1 cellular context compared by ENCODE assay signal in the genomic region with DNA sequence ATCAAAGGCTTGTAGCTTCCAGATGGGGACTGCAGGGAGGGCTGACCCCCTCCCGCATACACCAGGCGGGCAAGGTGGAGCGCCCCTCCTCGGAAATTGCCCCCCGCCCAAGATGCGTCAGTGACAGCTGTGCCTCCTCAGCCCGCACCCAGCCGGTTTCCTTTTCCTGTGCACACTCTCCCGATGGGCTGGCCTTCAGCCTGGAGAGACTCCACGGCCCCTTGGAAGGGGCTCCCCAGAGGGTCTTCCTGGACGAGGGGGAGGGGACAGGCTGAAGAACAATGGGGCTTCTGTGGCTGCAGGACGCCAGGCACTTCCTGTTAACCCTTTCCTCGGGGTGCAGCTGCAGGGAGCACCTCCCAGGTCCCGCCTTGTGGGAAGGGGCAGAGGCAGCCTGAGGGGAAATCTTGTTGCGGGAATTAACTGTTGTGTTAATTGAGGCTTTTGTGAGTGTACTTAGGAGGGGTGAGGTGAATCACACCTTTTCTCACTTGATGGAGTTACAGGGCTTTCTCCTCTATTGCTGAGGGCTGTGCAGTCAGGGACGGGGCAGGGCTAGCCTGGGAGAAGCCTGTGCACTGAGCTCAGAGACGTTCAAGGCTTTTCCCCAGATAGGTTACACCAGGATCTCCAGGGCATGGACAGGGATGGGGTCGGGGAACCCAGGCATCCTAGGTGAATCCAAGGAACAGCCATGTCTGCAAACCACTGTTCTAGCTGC.
TF ChIP-seq lines count a peak whose summit lies in the region.

No MANE protein-coding gene starts in this region.

TF ChIP-seq in K562, 482 proteins besides CTCF, POLR2A, EP300 and RAD21 (continued from another document and continues in another):
- TF ChIP-seq, protein P1, sequence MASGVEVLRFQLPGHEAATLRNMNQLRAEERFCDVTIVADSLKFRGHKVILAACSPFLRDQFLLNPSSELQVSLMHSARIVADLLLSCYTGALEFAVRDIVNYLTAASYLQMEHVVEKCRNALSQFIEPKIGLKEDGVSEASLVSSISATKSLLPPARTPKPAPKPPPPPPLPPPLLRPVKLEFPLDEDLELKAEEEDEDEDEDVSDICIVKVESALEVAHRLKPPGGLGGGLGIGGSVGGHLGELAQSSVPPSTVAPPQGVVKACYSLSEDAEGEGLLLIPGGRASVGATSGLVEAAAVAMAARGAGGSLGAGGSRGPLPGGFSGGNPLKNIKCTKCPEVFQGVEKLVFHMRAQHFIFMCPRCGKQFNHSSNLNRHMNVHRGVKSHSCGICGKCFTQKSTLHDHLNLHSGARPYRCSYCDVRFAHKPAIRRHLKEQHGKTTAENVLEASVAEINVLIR (CRISPR knock-in tag; IDR thresholded peaks at IDR 0.05), result no peak
- no peak for TF ChIP-seq ZFP30 (CRISPR knock-in tag; IDR thresholded peaks at IDR 0.05; ENCODE audit: borderline replicate concordance)
- TF ChIP-seq, protein P2, sequence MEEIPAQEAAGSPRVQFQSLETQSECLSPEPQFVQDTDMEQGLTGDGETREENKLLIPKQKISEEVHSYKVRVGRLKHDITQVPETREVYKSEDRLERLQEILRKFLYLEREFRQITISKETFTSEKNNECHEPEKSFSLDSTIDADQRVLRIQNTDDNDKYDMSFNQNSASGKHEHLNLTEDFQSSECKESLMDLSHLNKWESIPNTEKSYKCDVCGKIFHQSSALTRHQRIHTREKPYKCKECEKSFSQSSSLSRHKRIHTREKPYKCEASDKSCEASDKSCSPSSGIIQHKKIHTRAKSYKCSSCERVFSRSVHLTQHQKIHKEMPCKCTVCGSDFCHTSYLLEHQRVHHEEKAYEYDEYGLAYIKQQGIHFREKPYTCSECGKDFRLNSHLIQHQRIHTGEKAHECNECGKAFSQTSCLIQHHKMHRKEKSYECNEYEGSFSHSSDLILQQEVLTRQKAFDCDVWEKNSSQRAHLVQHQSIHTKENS (CRISPR knock-in tag; IDR thresholded peaks at IDR 0.05), result no peak
- TF ChIP-seq, protein P3, sequence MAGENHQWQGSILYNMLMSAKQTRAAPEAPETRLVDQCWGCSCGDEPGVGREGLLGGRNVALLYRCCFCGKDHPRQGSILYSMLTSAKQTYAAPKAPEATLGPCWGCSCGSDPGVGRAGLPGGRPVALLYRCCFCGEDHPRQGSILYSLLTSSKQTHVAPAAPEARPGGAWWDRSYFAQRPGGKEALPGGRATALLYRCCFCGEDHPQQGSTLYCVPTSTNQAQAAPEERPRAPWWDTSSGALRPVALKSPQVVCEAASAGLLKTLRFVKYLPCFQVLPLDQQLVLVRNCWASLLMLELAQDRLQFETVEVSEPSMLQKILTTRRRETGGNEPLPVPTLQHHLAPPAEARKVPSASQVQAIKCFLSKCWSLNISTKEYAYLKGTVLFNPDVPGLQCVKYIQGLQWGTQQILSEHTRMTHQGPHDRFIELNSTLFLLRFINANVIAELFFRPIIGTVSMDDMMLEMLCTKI (IDR thresholded peaks at IDR 0.05; ENCODE audit: partially characterized antibody), result no peak
- TF ChIP-seq MYBL2 (IDR thresholded peaks at IDR 0.05; ENCODE audit: low read depth), result no peak
- no peak for TF ChIP-seq MYBL2 (CRISPR knock-in tag; IDR thresholded peaks at IDR 0.05; ENCODE audit: borderline replicate concordance)
- TF ChIP-seq DIDO1 (tag; IDR thresholded peaks at IDR 0.05; ENCODE audit: low read depth), result 0 out of 2 replicates have a peak, but pooled peaks have one; percentile 33
- no peak for TF ChIP-seq SNRNP70 (optimal IDR thresholded peaks at IDR 0.05; ENCODE audit: low read depth, low read length)
- TF ChIP-seq PHF21A (IDR thresholded peaks at IDR 0.05; ENCODE audit: borderline replicate concordance, low read depth), result no peak
- no peak for TF ChIP-seq RFX5 (IDR thresholded peaks at IDR 0.05; ENCODE audit: low read depth, low read length)
- no peak for TF ChIP-seq NCOR1 (IDR thresholded peaks at IDR 0.05)
- TF ChIP-seq HMG20B (CRISPR knock-in tag; IDR thresholded peaks at IDR 0.05), result no peak
- TF ChIP-seq ATF7 (IDR thresholded peaks at IDR 0.05), result peak; percentile 24; the same call in 1 of the 2 replicates
- TF ChIP-seq MBD2 (IDR thresholded peaks at IDR 0.05; ENCODE audit: borderline replicate concordance, low read depth), result no peak
- TF ChIP-seq U2AF1 (optimal IDR thresholded peaks at IDR 0.05; ENCODE audit: low read depth, low read length), result no peak
- peak; percentile 80 for TF ChIP-seq SOX6 (IDR thresholded peaks at IDR 0.05)
- no peak for TF ChIP-seq NFE2L1 (tag; IDR thresholded peaks at IDR 0.05; ENCODE audit: borderline replicate concordance, low read depth)
- 0 out of 4 replicates have a peak, but pooled peaks of 1 of the 2 experiments have one; percentile 40 for TF ChIP-seq HDAC1 (IDR thresholded peaks at IDR 0.05)
- TF ChIP-seq, protein P4, sequence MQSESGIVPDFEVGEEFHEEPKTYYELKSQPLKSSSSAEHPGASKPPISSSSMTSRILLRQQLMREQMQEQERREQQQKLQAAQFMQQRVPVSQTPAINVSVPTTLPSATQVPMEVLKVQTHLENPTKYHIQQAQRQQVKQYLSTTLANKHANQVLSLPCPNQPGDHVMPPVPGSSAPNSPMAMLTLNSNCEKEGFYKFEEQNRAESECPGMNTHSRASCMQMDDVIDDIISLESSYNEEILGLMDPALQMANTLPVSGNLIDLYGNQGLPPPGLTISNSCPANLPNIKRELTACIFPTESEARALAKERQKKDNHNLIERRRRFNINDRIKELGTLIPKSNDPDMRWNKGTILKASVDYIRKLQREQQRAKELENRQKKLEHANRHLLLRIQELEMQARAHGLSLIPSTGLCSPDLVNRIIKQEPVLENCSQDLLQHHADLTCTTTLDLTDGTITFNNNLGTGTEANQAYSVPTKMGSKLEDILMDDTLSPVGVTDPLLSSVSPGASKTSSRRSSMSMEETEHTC (IDR thresholded peaks at IDR 0.05), result no peak
- TF ChIP-seq, protein P5, sequence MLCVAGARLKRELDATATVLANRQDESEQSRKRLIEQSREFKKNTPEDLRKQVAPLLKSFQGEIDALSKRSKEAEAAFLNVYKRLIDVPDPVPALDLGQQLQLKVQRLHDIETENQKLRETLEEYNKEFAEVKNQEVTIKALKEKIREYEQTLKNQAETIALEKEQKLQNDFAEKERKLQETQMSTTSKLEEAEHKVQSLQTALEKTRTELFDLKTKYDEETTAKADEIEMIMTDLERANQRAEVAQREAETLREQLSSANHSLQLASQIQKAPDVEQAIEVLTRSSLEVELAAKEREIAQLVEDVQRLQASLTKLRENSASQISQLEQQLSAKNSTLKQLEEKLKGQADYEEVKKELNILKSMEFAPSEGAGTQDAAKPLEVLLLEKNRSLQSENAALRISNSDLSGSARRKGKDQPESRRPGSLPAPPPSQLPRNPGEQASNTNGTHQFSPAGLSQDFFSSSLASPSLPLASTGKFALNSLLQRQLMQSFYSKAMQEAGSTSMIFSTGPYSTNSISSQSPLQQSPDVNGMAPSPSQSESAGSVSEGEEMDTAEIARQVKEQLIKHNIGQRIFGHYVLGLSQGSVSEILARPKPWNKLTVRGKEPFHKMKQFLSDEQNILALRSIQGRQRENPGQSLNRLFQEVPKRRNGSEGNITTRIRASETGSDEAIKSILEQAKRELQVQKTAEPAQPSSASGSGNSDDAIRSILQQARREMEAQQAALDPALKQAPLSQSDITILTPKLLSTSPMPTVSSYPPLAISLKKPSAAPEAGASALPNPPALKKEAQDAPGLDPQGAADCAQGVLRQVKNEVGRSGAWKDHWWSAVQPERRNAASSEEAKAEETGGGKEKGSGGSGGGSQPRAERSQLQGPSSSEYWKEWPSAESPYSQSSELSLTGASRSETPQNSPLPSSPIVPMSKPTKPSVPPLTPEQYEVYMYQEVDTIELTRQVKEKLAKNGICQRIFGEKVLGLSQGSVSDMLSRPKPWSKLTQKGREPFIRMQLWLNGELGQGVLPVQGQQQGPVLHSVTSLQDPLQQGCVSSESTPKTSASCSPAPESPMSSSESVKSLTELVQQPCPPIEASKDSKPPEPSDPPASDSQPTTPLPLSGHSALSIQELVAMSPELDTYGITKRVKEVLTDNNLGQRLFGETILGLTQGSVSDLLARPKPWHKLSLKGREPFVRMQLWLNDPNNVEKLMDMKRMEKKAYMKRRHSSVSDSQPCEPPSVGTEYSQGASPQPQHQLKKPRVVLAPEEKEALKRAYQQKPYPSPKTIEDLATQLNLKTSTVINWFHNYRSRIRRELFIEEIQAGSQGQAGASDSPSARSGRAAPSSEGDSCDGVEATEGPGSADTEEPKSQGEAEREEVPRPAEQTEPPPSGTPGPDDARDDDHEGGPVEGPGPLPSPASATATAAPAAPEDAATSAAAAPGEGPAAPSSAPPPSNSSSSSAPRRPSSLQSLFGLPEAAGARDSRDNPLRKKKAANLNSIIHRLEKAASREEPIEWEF (CRISPR knock-in tag; IDR thresholded peaks at IDR 0.05), result no peak
- TF ChIP-seq HDAC8 (tag; IDR thresholded peaks at IDR 0.05), result no peak
- TF ChIP-seq, protein P6, sequence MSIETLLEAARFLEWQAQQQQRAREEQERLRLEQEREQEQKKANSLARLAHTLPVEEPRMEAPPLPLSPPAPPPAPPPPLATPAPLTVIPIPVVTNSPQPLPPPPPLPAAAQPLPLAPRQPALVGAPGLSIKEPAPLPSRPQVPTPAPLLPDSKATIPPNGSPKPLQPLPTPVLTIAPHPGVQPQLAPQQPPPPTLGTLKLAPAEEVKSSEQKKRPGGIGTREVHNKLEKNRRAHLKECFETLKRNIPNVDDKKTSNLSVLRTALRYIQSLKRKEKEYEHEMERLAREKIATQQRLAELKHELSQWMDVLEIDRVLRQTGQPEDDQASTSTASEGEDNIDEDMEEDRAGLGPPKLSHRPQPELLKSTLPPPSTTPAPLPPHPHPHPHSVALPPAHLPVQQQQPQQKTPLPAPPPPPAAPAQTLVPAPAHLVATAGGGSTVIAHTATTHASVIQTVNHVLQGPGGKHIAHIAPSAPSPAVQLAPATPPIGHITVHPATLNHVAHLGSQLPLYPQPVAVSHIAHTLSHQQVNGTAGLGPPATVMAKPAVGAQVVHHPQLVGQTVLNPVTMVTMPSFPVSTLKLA (conservative IDR thresholded peaks at IDR 0.05), result no peak
- TF ChIP-seq ZNF551 (CRISPR knock-in tag; IDR thresholded peaks at IDR 0.05), result no peak
- no peak for TF ChIP-seq ZNF24 (IDR thresholded peaks at IDR 0.05)
- no peak for TF ChIP-seq LCOR (CRISPR knock-in tag; IDR thresholded peaks at IDR 0.05)
- TF ChIP-seq, protein P7, sequence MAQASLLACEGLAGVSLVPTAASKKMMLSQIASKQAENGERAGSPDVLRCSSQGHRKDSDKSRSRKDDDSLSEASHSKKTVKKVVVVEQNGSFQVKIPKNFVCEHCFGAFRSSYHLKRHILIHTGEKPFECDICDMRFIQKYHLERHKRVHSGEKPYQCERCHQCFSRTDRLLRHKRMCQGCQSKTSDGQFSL (CRISPR knock-in tag; IDR thresholded peaks at IDR 0.05), result no peak
- TF ChIP-seq, protein P7 (tag; IDR thresholded peaks at IDR 0.05), result peak in 1 of 2 experiments; percentile 7; a peak in 1 of 4 replicates
- peak; percentile 78 for TF ChIP-seq GABPA (tag; conservative IDR thresholded peaks at IDR 0.05; ENCODE audit: low read depth)
- no peak for TF ChIP-seq NR2F6 (CRISPR knock-in tag; IDR thresholded peaks at IDR 0.05)
- TF ChIP-seq CBFB (CRISPR knock-in tag; IDR thresholded peaks at IDR 0.05), result no peak
- no peak for TF ChIP-seq ZNF253 (CRISPR knock-in tag; conservative IDR thresholded peaks at IDR 0.05)
- TF ChIP-seq PRPF4 (IDR thresholded peaks at IDR 0.05; ENCODE audit: insufficient read depth, low read depth, low read length, poor library complexity, severe bottlenecking), result no peak
- TF ChIP-seq RBM39 (optimal IDR thresholded peaks at IDR 0.05; ENCODE audit: low read depth, low read length), result no peak
- TF ChIP-seq CBX3 (IDR thresholded peaks at IDR 0.05; ENCODE audit: borderline replicate concordance in 1 of 2, low read length in 2 of 2), result no peak
- no peak for TF ChIP-seq KDM2B (CRISPR knock-in tag; IDR thresholded peaks at IDR 0.05)
- no peak for TF ChIP-seq ZNF184 (CRISPR knock-in tag; IDR thresholded peaks at IDR 0.05)
- no peak for TF ChIP-seq RFX7 (CRISPR knock-in tag; IDR thresholded peaks at IDR 0.05)
- no peak for TF ChIP-seq LEF1 (IDR thresholded peaks at IDR 0.05)
- no peak for TF ChIP-seq ZNF444 (CRISPR knock-in tag; IDR thresholded peaks at IDR 0.05)
- TF ChIP-seq MTA1 (IDR thresholded peaks at IDR 0.05; ENCODE audit: borderline replicate concordance), result peak; percentile 65
- no peak for TF ChIP-seq ZNF561 (CRISPR knock-in tag; conservative IDR thresholded peaks at IDR 0.05)
- no peak for TF ChIP-seq MCM2 (IDR thresholded peaks at IDR 0.05; ENCODE audit: low read depth)
- TF ChIP-seq, protein P8, sequence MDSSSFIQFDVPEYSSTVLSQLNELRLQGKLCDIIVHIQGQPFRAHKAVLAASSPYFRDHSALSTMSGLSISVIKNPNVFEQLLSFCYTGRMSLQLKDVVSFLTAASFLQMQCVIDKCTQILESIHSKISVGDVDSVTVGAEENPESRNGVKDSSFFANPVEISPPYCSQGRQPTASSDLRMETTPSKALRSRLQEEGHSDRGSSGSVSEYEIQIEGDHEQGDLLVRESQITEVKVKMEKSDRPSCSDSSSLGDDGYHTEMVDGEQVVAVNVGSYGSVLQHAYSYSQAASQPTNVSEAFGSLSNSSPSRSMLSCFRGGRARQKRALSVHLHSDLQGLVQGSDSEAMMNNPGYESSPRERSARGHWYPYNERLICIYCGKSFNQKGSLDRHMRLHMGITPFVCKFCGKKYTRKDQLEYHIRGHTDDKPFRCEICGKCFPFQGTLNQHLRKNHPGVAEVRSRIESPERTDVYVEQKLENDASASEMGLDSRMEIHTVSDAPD (CRISPR knock-in tag; IDR thresholded peaks at IDR 0.05), result no peak
- no peak for TF ChIP-seq ZNF354B (CRISPR knock-in tag; IDR thresholded peaks at IDR 0.05)
- TF ChIP-seq, protein P9, sequence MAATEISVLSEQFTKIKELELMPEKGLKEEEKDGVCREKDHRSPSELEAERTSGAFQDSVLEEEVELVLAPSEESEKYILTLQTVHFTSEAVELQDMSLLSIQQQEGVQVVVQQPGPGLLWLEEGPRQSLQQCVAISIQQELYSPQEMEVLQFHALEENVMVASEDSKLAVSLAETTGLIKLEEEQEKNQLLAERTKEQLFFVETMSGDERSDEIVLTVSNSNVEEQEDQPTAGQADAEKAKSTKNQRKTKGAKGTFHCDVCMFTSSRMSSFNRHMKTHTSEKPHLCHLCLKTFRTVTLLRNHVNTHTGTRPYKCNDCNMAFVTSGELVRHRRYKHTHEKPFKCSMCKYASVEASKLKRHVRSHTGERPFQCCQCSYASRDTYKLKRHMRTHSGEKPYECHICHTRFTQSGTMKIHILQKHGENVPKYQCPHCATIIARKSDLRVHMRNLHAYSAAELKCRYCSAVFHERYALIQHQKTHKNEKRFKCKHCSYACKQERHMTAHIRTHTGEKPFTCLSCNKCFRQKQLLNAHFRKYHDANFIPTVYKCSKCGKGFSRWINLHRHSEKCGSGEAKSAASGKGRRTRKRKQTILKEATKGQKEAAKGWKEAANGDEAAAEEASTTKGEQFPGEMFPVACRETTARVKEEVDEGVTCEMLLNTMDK (IDR thresholded peaks at IDR 0.05; ENCODE audit: borderline replicate concordance, insufficient read depth, low read depth, low read length, poor library complexity, severe bottlenecking), result no peak
